ENCODE assay signal across 8 cellular contexts in the genomic region with DNA sequence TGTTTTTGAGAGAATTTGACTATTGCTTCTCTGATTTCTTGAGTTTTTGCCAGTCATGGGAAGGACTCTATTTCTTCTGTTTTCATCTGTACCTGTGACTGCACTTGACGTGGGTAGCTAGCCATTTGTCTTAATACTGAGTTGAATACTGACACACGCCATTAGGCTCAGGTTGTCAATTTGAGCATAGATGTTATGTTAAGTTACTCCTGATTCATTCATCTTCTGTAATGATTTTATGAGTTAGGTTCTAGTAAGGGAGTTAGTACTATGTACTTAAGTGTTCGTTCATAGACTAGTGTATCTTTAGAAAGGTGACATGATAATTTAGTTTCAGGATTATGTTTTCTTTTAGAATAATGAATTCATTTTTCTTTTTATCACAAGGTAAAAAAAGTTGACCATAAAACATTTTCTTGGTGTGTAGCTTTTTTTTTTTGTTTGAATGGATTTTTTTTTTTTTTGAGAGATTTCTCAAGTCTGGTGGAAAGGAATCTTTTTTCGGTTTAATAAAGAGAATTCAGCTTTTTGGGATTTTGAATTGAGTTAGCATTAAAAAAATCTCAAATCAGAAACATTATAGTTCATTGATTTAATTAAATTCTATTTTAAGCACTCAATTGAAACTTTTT. TPM values are rescaled to one million over a fixed set of nuclear protein-coding genes. Genes with fewer than 3 reads are reported as not detected.
A peak's percentile ranks its signal among the peaks of the same experiment; 100 is the strongest.
DNase-seq lines count a peak whose midpoint lies in the region; ATAC-seq and TF ChIP-seq lines count a peak whose summit lies in the region.

No MANE protein-coding gene starts in this region.

- no peak for DNase-seq in activated naive CD4-positive, alpha-beta T cell (lab: John Stamatoyannopoulos, UW)
- DNase-seq in activated T-helper 2 cell treated with anti-CD3 and anti-CD28 coated beads, Interferon-gamma antibody, Interleukin-2, Interleukin-4, amounts not matched to agents 10 μg/mL and 5 μg/mL and 100 μg/mL, durations not matched to agents 14 hours and 24 hours and 36 hours (ENCODE audit: low spot score): no peak
- DNase-seq in kidney glomerular epithelial cell (lab: John Stamatoyannopoulos, UW) (peak; percentile 46), type B pancreatic cell (ENCODE audit: extremely low spot score, unreplicated experiment) (no peak)

- peaks cover 27% of the 10 kb centered on the region for H3K4me1 Mint-ChIP-seq in activated naive CD4-positive, alpha-beta T cell treated with anti-CD3 and anti-CD28 coated beads, Interleukin-2, amount 50 U/mL, for 24 hours
- peaks cover 42% of the 10 kb centered on the region for H3K4me1 Mint-ChIP-seq in activated T-helper 2 cell treated with anti-CD3 and anti-CD28 coated beads, Interferon-gamma antibody, Interleukin-2, Interleukin-4, amounts not matched to agents 10 μg/mL and 5 μg/mL and 100 μg/mL, durations not matched to agents 14 hours and 24 hours and 36 hours (ENCODE audit: low read depth)
- H3K4me1 Mint-ChIP-seq in type B pancreatic cell (ENCODE audit: unreplicated experiment): peaks cover 54% of the 10 kb centered on the region

- H3K36me3 Mint-ChIP-seq in activated naive CD4-positive, alpha-beta T cell treated with anti-CD3 and anti-CD28 coated beads, Interleukin-2, amount 50 U/mL, for 24 hours: no peaks in the 10 kb centered on the region
- no peaks in the 10 kb centered on the region for H3K36me3 Mint-ChIP-seq in activated T-helper 2 cell treated with anti-CD3 and anti-CD28 coated beads, Interferon-gamma antibody, Interleukin-2, Interleukin-4, amounts not matched to agents 10 μg/mL and 5 μg/mL and 100 μg/mL, durations not matched to agents 14 hours and 24 hours and 36 hours (ENCODE audit: low read depth)
- no peaks in the 10 kb centered on the region for H3K36me3 Mint-ChIP-seq in type B pancreatic cell

- H3K4me3 Mint-ChIP-seq in activated naive CD4-positive, alpha-beta T cell treated with anti-CD3 and anti-CD28 coated beads, Interleukin-2, amount 50 U/mL, for 24 hours: peak overlapping the region; percentile 87
- H3K4me3 Mint-ChIP-seq in activated T-helper 2 cell treated with anti-CD3 and anti-CD28 coated beads, Interferon-gamma antibody, Interleukin-2, Interleukin-4, amounts not matched to agents 10 μg/mL and 5 μg/mL and 100 μg/mL, durations not matched to agents 14 hours and 24 hours and 36 hours (ENCODE audit: low read depth): peak overlapping the region; percentile 81
- H3K4me3 Mint-ChIP-seq in type B pancreatic cell: peak overlapping the region; percentile 98

- TF ChIP-seq CTCF in type B pancreatic cell (conservative IDR thresholded peaks at IDR 0.05): no peak

- ATAC-seq in HG02970 (IDR thresholded peaks at IDR 0.05; ENCODE audit: low FRiP score, unreplicated experiment) (no peak), GM19395 (IDR thresholded peaks at IDR 0.05; ENCODE audit: unreplicated experiment) (no peak), HG02884 (IDR thresholded peaks at IDR 0.05; ENCODE audit: unreplicated experiment) (no peak)

- intact Hi-C loops in activated T-helper 2 cell treated with anti-CD3 and anti-CD28 coated beads, Interferon-gamma antibody, Interleukin-2, Interleukin-4, amounts not matched to agents 10 μg/mL and 5 μg/mL and 100 μg/mL, durations not matched to agents 14 hours and 24 hours and 36 hours (cut with micrococcal nuclease): loop anchor here (5.0 kb wide), 1 partner anchor 121 kb away; no protein-coding TSS in a partner anchor

- peaks cover 45% of the 10 kb centered on the region for H3K27me3 Mint-ChIP-seq in activated naive CD4-positive, alpha-beta T cell treated with anti-CD3 and anti-CD28 coated beads, Interleukin-2, amount 50 U/mL, for 24 hours
- H3K27me3 Mint-ChIP-seq in activated T-helper 2 cell treated with anti-CD3 and anti-CD28 coated beads, Interferon-gamma antibody, Interleukin-2, Interleukin-4, amounts not matched to agents 10 μg/mL and 5 μg/mL and 100 μg/mL, durations not matched to agents 14 hours and 24 hours and 36 hours (ENCODE audit: low read depth): peaks cover 69% of the 10 kb centered on the region
- H3K27me3 Mint-ChIP-seq in type B pancreatic cell: peaks cover 13% of the 10 kb centered on the region

- no peaks in the 10 kb centered on the region for H3K9me3 Mint-ChIP-seq in activated naive CD4-positive, alpha-beta T cell treated with anti-CD3 and anti-CD28 coated beads, Interleukin-2, amount 50 U/mL, for 24 hours
- H3K9me3 Mint-ChIP-seq in activated T-helper 2 cell treated with anti-CD3 and anti-CD28 coated beads, Interferon-gamma antibody, Interleukin-2, Interleukin-4, amounts not matched to agents 10 μg/mL and 5 μg/mL and 100 μg/mL, durations not matched to agents 14 hours and 24 hours and 36 hours: no peaks in the 10 kb centered on the region
- no peaks in the 10 kb centered on the region for H3K9me3 Mint-ChIP-seq in type B pancreatic cell

- no peak overlapping the region for H3K27ac Mint-ChIP-seq in activated naive CD4-positive, alpha-beta T cell treated with anti-CD3 and anti-CD28 coated beads, Interleukin-2, amount 50 U/mL, for 24 hours
- H3K27ac Mint-ChIP-seq in activated T-helper 2 cell treated with anti-CD3 and anti-CD28 coated beads, Interferon-gamma antibody, Interleukin-2, Interleukin-4, amounts not matched to agents 10 μg/mL and 5 μg/mL and 100 μg/mL, durations not matched to agents 14 hours and 24 hours and 36 hours: no peak overlapping the region
- H3K27ac Mint-ChIP-seq in type B pancreatic cell: peak overlapping the region; percentile 95

RNA-seq across cellular contexts. Expression of a gene that starts 1.7 kb away (rescaled TPM):
- 28.2 and 33.1 TPM in 2 replicates for total RNA-seq in activated T-helper 2 cell treated with anti-CD3 and anti-CD28 coated beads, Interferon-gamma antibody, Interleukin-2, Interleukin-4, amounts not matched to agents 10 μg/mL and 5 μg/mL and 100 μg/mL, durations not matched to agents 14 hours and 24 hours and 36 hours
- 140 and 154 TPM in 2 replicates for total RNA-seq in type B pancreatic cell (ENCODE audit: low replicate concordance)
